Comparison of ENCODE assay signal across 17 cellular contexts in genomic region chr19:1473056-1473400, GRCh38. TPM values are rescaled to one million over a fixed set of nuclear protein-coding genes. Genes with fewer than 3 reads are reported as not detected.
DNase-seq lines count a peak whose midpoint lies in the region; ATAC-seq and TF ChIP-seq lines count a peak whose summit lies in the region.
"Had no signal": no experiment of that assay in that cellular context is flagged by ENCODE, and none has a peak within 500 bp of the region (broad histone marks: within the 10 kb centered on the region; RNA-seq: fewer than 3 reads in every experiment).

No MANE protein-coding gene starts in this region.

- H3K9me3 Mint-ChIP-seq in WTC11, result no peaks in the 10 kb centered on the region
- no peaks in the 10 kb centered on the region for H3K9me3 Mint-ChIP-seq in activated CD4-positive, alpha-beta memory T cell treated with anti-CD3 and anti-CD28 coated beads for 36 hours
- H3K9me3 Mint-ChIP-seq: activated naive CD4-positive, alpha-beta T cell treated with anti-CD3 and anti-CD28 coated beads, Interleukin-2, amount 50 U/mL, for 72 hours; mesothelial cell of epicardium had no signal

- H3K79me2 ChIP-seq in HCT116 (ENCODE audit: insufficient read depth, low read length), result peaks cover 33% of the 10 kb centered on the region

- H3K9me3 ChIP-seq in HCT116 (ENCODE audit: control insufficient read depth in 1 of 2, insufficient read depth in 1 of 2, low read depth in 1 of 2, low read length in 2 of 2), result no peaks in the 10 kb centered on the region
- H3K9me3 ChIP-seq: HAP-1, suprapubic skin had no signal

- no peak overlapping the region for H3K9ac ChIP-seq in HCT116 (ENCODE audit: low read length)

- no peak overlapping the region for H3K4me2 ChIP-seq in HCT116 (ENCODE audit: low read length)

- H3K36me3 ChIP-seq in HCT116 (ENCODE audit: control insufficient read depth in 1 of 2, insufficient read depth in 2 of 2, low read length in 2 of 2), result peaks cover 3 to 5% of the 10 kb centered on the region in 2 experiments; a peak in 2 of 4 replicates

- H3K27ac ChIP-seq in HCT116 (ENCODE audit: low read depth, low read length) (no peak overlapping the region), layer of hippocampus (ENCODE audit: low read depth, low read length) (peak overlapping the region; percentile 65)
- H3K27ac ChIP-seq: suprapubic skin, VCaP had no signal

- H4K20me1 ChIP-seq in HCT116 (ENCODE audit: insufficient read depth), result no peaks in the 10 kb centered on the region

- H3K36me3 Mint-ChIP-seq in WTC11, result peaks cover 4% of the 10 kb centered on the region
- H3K36me3 Mint-ChIP-seq in activated CD4-positive, alpha-beta memory T cell treated with anti-CD3 and anti-CD28 coated beads for 36 hours, result peaks cover 2% of the 10 kb centered on the region
- H3K36me3 Mint-ChIP-seq: activated naive CD4-positive, alpha-beta T cell treated with anti-CD3 and anti-CD28 coated beads, Interleukin-2, amount 50 U/mL, for 72 hours; mesothelial cell of epicardium had no signal

- DNase-seq in HCT116 (ENCODE audit: low read depth, low spot score) (no peak), WTC11 (ENCODE audit: low spot score) (no peak), GM10266 (ENCODE audit: extremely low spot score) (no peak)
- DNase-seq in activated CD4-positive, alpha-beta memory T cell treated with anti-CD3 and anti-CD28 coated beads for 36 hours, result no peak
- DNase-seq: activated T-cell treated with anti-CD3 and anti-CD28 coated beads, Interleukin-2, amount 50 U/mL, for 48 hours; cortex of kidney; IMR-90; left cardiac atrium; NCI-H2029 treated with DMSO at 0.1 percent for 48 hours; NCI-H526; Right ventricle myocardium superior had no signal

- peaks cover 5% of the 10 kb centered on the region; the same call in 1 of the 2 replicates for H3K4me1 Mint-ChIP-seq in WTC11
- H3K4me1 Mint-ChIP-seq in activated CD4-positive, alpha-beta memory T cell treated with anti-CD3 and anti-CD28 coated beads for 36 hours (ENCODE audit: low read depth), result peaks cover 14% of the 10 kb centered on the region

- no peak overlapping the region for H2AFZ ChIP-seq in HCT116 (ENCODE audit: low read depth, low read length, poor library complexity, severe bottlenecking)

- no peaks in the 10 kb centered on the region for H3K9me2 ChIP-seq in HCT116 (ENCODE audit: insufficient read depth)

- no peak overlapping the region for H3K4me3 ChIP-seq in HCT116 (replicated peaks in 1 of 2; ENCODE audit: low read depth in 1 of 2, low read length in 2 of 2)
- H3K4me3 ChIP-seq: HAP-1, suprapubic skin had no signal

- peak; percentile 33 for TF ChIP-seq POLR2A in HCT116 (IDR thresholded peaks at IDR 0.05; ENCODE audit: borderline replicate concordance, extremely low read depth, insufficient read depth, insufficient read length)

- RAD21 ChIA-PET in HCT116 (lab: Charles Lee; ENCODE audit: low non-redundant PET in 1 of 2, low total read pairs in 2 of 2, uncharacterized antibody in 2 of 2, unreplicated experiment in 2 of 2), result interaction anchor here in 1 of 2 experiments (0.5 kb wide), 1 partner anchor 15 kb away, joined by 3 read pairs; no protein-coding TSS in a partner anchor

- intact Hi-C loops in HCT116 (cut with micrococcal nuclease), result no loop called here
- intact Hi-C loops in activated CD4-positive, alpha-beta memory T cell treated with anti-CD3 and anti-CD28 coated beads for 36 hours (cut with micrococcal nuclease), result loop anchor here (5.0 kb wide), 1 partner anchor 36 kb away; the partner anchor contains the start of gene RPS15

- POLR2A ChIA-PET in HCT116 (lab: Charles Lee), result interaction anchor here (1.3 to 1.7 kb wide), 3 partner anchors 17 to 338 kb away, joined by 3 to 5 read pairs (median 3); no protein-coding TSS in a partner anchor
- POLR2A ChIA-PET in WTC11 (lab: Charles Lee), result interaction anchor here (0.6 to 1.2 kb wide), 4 partner anchors 22 to 360 kb away, joined by 3 read pairs; no protein-coding TSS in a partner anchor
- POLR2A ChIA-PET in activated CD4-positive, alpha-beta memory T cell treated with anti-CD3 and anti-CD28 coated beads for 36 hours (lab: Charles Lee), result interaction anchor here (2.2 kb wide), 1 partner anchor 17 kb away, joined by 7 read pairs; no protein-coding TSS in a partner anchor

- no peak for TF ChIP-seq RAD21 in HCT116 (IDR thresholded peaks at IDR 0.05; ENCODE audit: low read depth)

- CTCF ChIA-PET in HCT116 (lab: Charles Lee) (no interaction called here), WTC11 (lab: Charles Lee) (interaction anchor here (1.0 to 3.2 kb wide), 7 partner anchors 17 to 962 kb away, joined by 3 to 19 read pairs (median 4); no protein-coding TSS in a partner anchor)
- CTCF ChIA-PET in activated CD4-positive, alpha-beta memory T cell treated with anti-CD3 and anti-CD28 coated beads for 36 hours (lab: Charles Lee), result no interaction called here

- H3K27me3 Mint-ChIP-seq in WTC11 (ENCODE audit: low read depth), result peaks cover 38% of the 10 kb centered on the region
- peaks cover 3% of the 10 kb centered on the region for H3K27me3 Mint-ChIP-seq in activated CD4-positive, alpha-beta memory T cell treated with anti-CD3 and anti-CD28 coated beads for 36 hours

- H3K27ac Mint-ChIP-seq in WTC11, result no peak overlapping the region
- H3K27ac Mint-ChIP-seq in activated CD4-positive, alpha-beta memory T cell treated with anti-CD3 and anti-CD28 coated beads for 36 hours, result no peak overlapping the region
- H3K27ac Mint-ChIP-seq: activated naive CD4-positive, alpha-beta T cell treated with anti-CD3 and anti-CD28 coated beads, Interleukin-2, amount 50 U/mL, for 72 hours; mesothelial cell of epicardium had no signal

- ATAC-seq in HCT116, result no peak
- ATAC-seq in WTC11, result no peak
- ATAC-seq: activated naive CD4-positive, alpha-beta T cell treated with anti-CD3 and anti-CD28 coated beads, Interleukin-2, amount 50 U/mL, for 72 hours; left cardiac atrium had no signal

- no TSS peak for BruUV-seq in HCT116 (replicated peaks; lab: Mats Ljungman, UMichigan)

- peaks cover 23 to 49% of the 10 kb centered on the region in 2 experiments for H3K4me1 ChIP-seq in HCT116 (ENCODE audit: control insufficient read depth in 1 of 2, insufficient read depth in 2 of 2, low read length in 2 of 2)

- H3K27me3 ChIP-seq in HCT116 (ENCODE audit: insufficient read depth, low read length) (no peaks in the 10 kb centered on the region), layer of hippocampus (ENCODE audit: control insufficient read depth, insufficient read depth, low read length) (no peaks in the 10 kb centered on the region)

- no peak overlapping the region for H3K4me3 Mint-ChIP-seq in WTC11
- H3K4me3 Mint-ChIP-seq in activated CD4-positive, alpha-beta memory T cell treated with anti-CD3 and anti-CD28 coated beads for 36 hours, result no peak overlapping the region
- H3K4me3 Mint-ChIP-seq: mesothelial cell of epicardium had no signal

- TF ChIP-seq CTCF in HCT116 (IDR thresholded peaks at IDR 0.05 in 2 of 3, conservative IDR thresholded peaks at IDR 0.05 in 1 of 3; ENCODE audit: borderline replicate concordance in 1 of 3, insufficient read depth in 1 of 3, low read depth in 2 of 3, low read length in 2 of 3), result no peak
- no peak for TF ChIP-seq CTCF in WTC11 (IDR thresholded peaks at IDR 0.05)
- TF ChIP-seq CTCF in GM10266 (IDR thresholded peaks at IDR 0.05; ENCODE audit: control insufficient read depth, insufficient read depth, low read depth, missing control alignments), result no peak

TF ChIP-seq in HCT116, 20 proteins besides CTCF, POLR2A, EP300 and RAD21:
- TF ChIP-seq CEBPB (IDR thresholded peaks at IDR 0.05; ENCODE audit: low read depth) (no peak), POLR2AphosphoS5 (IDR thresholded peaks at IDR 0.05; ENCODE audit: low read depth, low read length) (no peak)
TF ChIP-seq in HCT116: peak in this region for 0.

TF ChIP-seq in WTC11, 78 proteins besides CTCF, POLR2A, EP300 and RAD21:
- TF ChIP-seq SP1 (CRISPR knock-in tag; conservative IDR thresholded peaks at IDR 0.05), result peak; percentile 22; the same call in 1 of the 2 replicates
- no peak for TF ChIP-seq ZNF219 (CRISPR knock-in tag; IDR thresholded peaks at IDR 0.05; ENCODE audit: borderline replicate concordance)
TF ChIP-seq in WTC11: peak in this region for 1.

RNA-seq across cellular contexts. Expression of gene C19orf25, which starts 6.0 kb away (rescaled TPM):
- total RNA-seq in HCT116 (2021; ENCODE audit: unreplicated experiment) (48.8 TPM), WTC11 (2021) (56.5 to 65.7 TPM (median 60.4 TPM) in 3 replicates)
- 25.7 and 32.1 TPM in 2 replicates for polyA plus RNA-seq in HCT116 (2012)
- total RNA-seq in activated CD4-positive, alpha-beta memory T cell treated with anti-CD3 and anti-CD28 coated beads for 36 hours, result 10 to 100 TPM; 24.4 to 26.9 TPM

RNA-seq across cellular contexts. Expression of gene PCSK4, which starts 17.1 kb away (rescaled TPM):
- total RNA-seq in HCT116 (2021; ENCODE audit: unreplicated experiment), result 11.1 TPM
- 8.2 and 9.8 TPM in 2 replicates for polyA plus RNA-seq in HCT116 (2012)
- 18.6 to 22.4 TPM (median 21.5 TPM) in 3 replicates for total RNA-seq in WTC11 (2021)
- total RNA-seq in activated CD4-positive, alpha-beta memory T cell treated with anti-CD3 and anti-CD28 coated beads for 36 hours, result 1 to 10 TPM; 1.5 to 2.7 TPM

RNA-seq across cellular contexts. Expression of gene REEP6, which starts 18.0 kb away (rescaled TPM):
- total RNA-seq in HCT116 (2021; ENCODE audit: unreplicated experiment), result 53.9 TPM
- polyA plus RNA-seq in HCT116 (2012), result 63.6 and 65.9 TPM in 2 replicates
- 17.0 to 19.5 TPM (median 19.1 TPM) in 3 replicates for total RNA-seq in WTC11 (2021)
- 1 to 10 TPM; 1.8 to 1.9 TPM for total RNA-seq in activated CD4-positive, alpha-beta memory T cell treated with anti-CD3 and anti-CD28 coated beads for 36 hours

RNA-seq across cellular contexts. Expression of gene APC2, which starts 23.1 kb away (rescaled TPM):
- total RNA-seq in HCT116 (2021; ENCODE audit: unreplicated experiment) (1.6 TPM), WTC11 (2021) (1.0 to 1.4 TPM (median 1.1 TPM) in 3 replicates)
- 0.62 and 0.66 TPM in 2 replicates for polyA plus RNA-seq in HCT116 (2012)
- total RNA-seq in activated CD4-positive, alpha-beta memory T cell treated with anti-CD3 and anti-CD28 coated beads for 36 hours, result under 1 TPM; 0.07 to 0.15 TPM

RNA-seq across cellular contexts. Expression of gene RPS15, which starts 34.8 kb away (rescaled TPM):
- 1,862 TPM for total RNA-seq in HCT116 (2021; ENCODE audit: unreplicated experiment)
- 2,807 and 2,860 TPM in 2 replicates for polyA plus RNA-seq in HCT116 (2012)
- 1,932 to 2,169 TPM (median 2,158 TPM) in 3 replicates for total RNA-seq in WTC11 (2021)
- total RNA-seq in activated CD4-positive, alpha-beta memory T cell treated with anti-CD3 and anti-CD28 coated beads for 36 hours, result 1,000 to 10,000 TPM; 1,642 to 1,717 TPM

Comparison
In these comparisons a context has a peak if more than half of its experiments do, and no peak if none do; other contexts are left out.
1. Of the 4 proteins assayed by ChIP-seq in both WTC11 and HCT116: peak only in WTC11: SP1; only in HCT116: none; in both: none; in neither: 3.